ENCODE assay signal across 14 cellular contexts in genomic region chr16:74438492-74438979, GRCh38. TPM values are rescaled to one million over a fixed set of nuclear protein-coding genes. Genes with fewer than 3 reads are reported as not detected.
A peak's percentile ranks its signal among the peaks of the same experiment; 100 is the strongest.
DNase-seq lines count a peak whose midpoint lies in the region; ATAC-seq and TF ChIP-seq lines count a peak whose summit lies in the region.
"Had no signal": no experiment of that assay in that cellular context is flagged by ENCODE, and none has a peak within 500 bp of the region (broad histone marks: within the 10 kb centered on the region; RNA-seq: fewer than 3 reads in every experiment).

No MANE protein-coding gene starts in this region.

- peak; percentile 31 for DNase-seq in DND-41
- DNase-seq in activated T-helper 1 cell treated with anti-CD3 and anti-CD28 coated beads, Interleukin-12 subunit alpha, Interleukin-12 subunit beta, Interleukin-2, Interleukin-4 antibody, amounts not matched to agents 30 ng/mL and 10 ng/mL and 1 ng/mL, durations not matched to agents 14 hours and 24 hours and 36 hours (ENCODE audit: low spot score): peak; percentile 8
- DNase-seq in naive thymus-derived CD8-positive, alpha-beta T cell: no peak
- DNase-seq in glutamatergic neuron: no peak
- no peak for DNase-seq in MCF 10A (ENCODE audit: unreplicated experiment)
- DNase-seq: activated CD4-positive, alpha-beta T cell treated with anti-CD3 and anti-CD28 coated beads, Interleukin-2, amount 50 U/mL, for 1 hour; left lung; NCI-H748 treated with DMSO at 0.1 percent for 48 hours; stimulated activated CD4-positive, alpha-beta T cell treated with anti-CD3 and anti-CD28 coated beads, Interleukin-2, amount 100 ng/mL, for 24 hours had no signal

- H3K9me3 ChIP-seq in DND-41 (ENCODE audit: insufficient read depth, low read length, severe bottlenecking) (no peaks in the 10 kb centered on the region), Loucy (ENCODE audit: insufficient read depth, low read depth, low read length) (no peaks in the 10 kb centered on the region)
- H3K9me3 ChIP-seq: left lung had no signal

- CTCF ChIA-PET in MCF 10A (lab: Yijun Ruan, JAX): interaction anchor here (0.6 to 1.4 kb wide), 2 partner anchors 128 to 129 kb away, joined by 3 to 5 read pairs; no protein-coding TSS in a partner anchor

- H3K27me3 Mint-ChIP-seq in activated T-helper 1 cell treated with anti-CD3 and anti-CD28 coated beads, Interleukin-12 subunit alpha, Interleukin-12 subunit beta, Interleukin-2, Interleukin-4 antibody, amounts not matched to agents 30 ng/mL and 10 ng/mL and 1 ng/mL, durations not matched to agents 14 hours and 24 hours and 36 hours (ENCODE audit: insufficient read depth): no peaks in the 10 kb centered on the region
- H3K27me3 Mint-ChIP-seq in naive thymus-derived CD8-positive, alpha-beta T cell: no peaks in the 10 kb centered on the region
- H3K27me3 Mint-ChIP-seq in glutamatergic neuron (ENCODE audit: unreplicated experiment): peaks cover 5% of the 10 kb centered on the region
- no peaks in the 10 kb centered on the region for H3K27me3 Mint-ChIP-seq in MCF 10A (ENCODE audit: insufficient read depth, unreplicated experiment)
- H3K27me3 Mint-ChIP-seq: type B pancreatic cell had no signal

- H3K36me3 ChIP-seq in DND-41 (ENCODE audit: insufficient read depth, low read length) (no peaks in the 10 kb centered on the region), Loucy (ENCODE audit: insufficient read depth, low read length) (no peaks in the 10 kb centered on the region)
- H3K36me3 ChIP-seq: left lung had no signal

- H3K27ac Mint-ChIP-seq in activated T-helper 1 cell treated with anti-CD3 and anti-CD28 coated beads, Interleukin-12 subunit alpha, Interleukin-12 subunit beta, Interleukin-2, Interleukin-4 antibody, amounts not matched to agents 30 ng/mL and 10 ng/mL and 1 ng/mL, durations not matched to agents 14 hours and 24 hours and 36 hours: peak overlapping the region; percentile 70
- peak overlapping the region in 8 of 10 donors; percentile 14 to 81 (median 76) for H3K27ac Mint-ChIP-seq in naive thymus-derived CD8-positive, alpha-beta T cell
- H3K27ac Mint-ChIP-seq in glutamatergic neuron (ENCODE audit: unreplicated experiment) (no peak overlapping the region), MCF 10A (ENCODE audit: low read depth, unreplicated experiment) (no peak overlapping the region)
- H3K27ac Mint-ChIP-seq: type B pancreatic cell had no signal

- peaks cover 18% of the 10 kb centered on the region for H3K4me1 Mint-ChIP-seq in activated T-helper 1 cell treated with anti-CD3 and anti-CD28 coated beads, Interleukin-12 subunit alpha, Interleukin-12 subunit beta, Interleukin-2, Interleukin-4 antibody, amounts not matched to agents 30 ng/mL and 10 ng/mL and 1 ng/mL, durations not matched to agents 14 hours and 24 hours and 36 hours (ENCODE audit: low read depth)
- H3K4me1 Mint-ChIP-seq in naive thymus-derived CD8-positive, alpha-beta T cell: peaks cover 5 to 20% (median 16%) of the 10 kb centered on the region in 4 donors
- H3K4me1 Mint-ChIP-seq in glutamatergic neuron (ENCODE audit: low read depth, unreplicated experiment) (no peaks in the 10 kb centered on the region), MCF 10A (ENCODE audit: insufficient read depth, unreplicated experiment) (no peaks in the 10 kb centered on the region)
- H3K4me1 Mint-ChIP-seq: nephron had no signal

- H3K79me2 ChIP-seq in DND-41 (ENCODE audit: insufficient read depth, low read length) (no peaks in the 10 kb centered on the region), Loucy (ENCODE audit: insufficient read depth, low read length) (no peaks in the 10 kb centered on the region)
- H3K79me2 ChIP-seq: hepatocyte had no signal

- POLR2A ChIA-PET in naive thymus-derived CD8-positive, alpha-beta T cell (lab: Charles Lee): no interaction called here
- POLR2A ChIA-PET in MCF 10A (lab: Yijun Ruan, JAX): interaction anchor here (1.7 to 1.9 kb wide), 2 partner anchors 10 to 24 kb away, joined by 5 to 7 read pairs; no protein-coding TSS in a partner anchor

- peak overlapping the region; percentile 5; the same call in 1 of the 2 replicates for H3K27ac ChIP-seq in DND-41 (ENCODE audit: low read length)
- H3K27ac ChIP-seq: hepatocyte, left lung had no signal

- H3K9me3 Mint-ChIP-seq in activated T-helper 1 cell treated with anti-CD3 and anti-CD28 coated beads, Interleukin-12 subunit alpha, Interleukin-12 subunit beta, Interleukin-2, Interleukin-4 antibody, amounts not matched to agents 30 ng/mL and 10 ng/mL and 1 ng/mL, durations not matched to agents 14 hours and 24 hours and 36 hours: no peaks in the 10 kb centered on the region
- peaks cover 0 to 21% (median 2%) of the 10 kb centered on the region in 9 donors for H3K9me3 Mint-ChIP-seq in naive thymus-derived CD8-positive, alpha-beta T cell
- H3K9me3 Mint-ChIP-seq in glutamatergic neuron (ENCODE audit: unreplicated experiment) (peaks cover 5% of the 10 kb centered on the region), MCF 10A (ENCODE audit: unreplicated experiment) (no peaks in the 10 kb centered on the region)
- H3K9me3 Mint-ChIP-seq: type B pancreatic cell had no signal

- H3K4me3 Mint-ChIP-seq in activated T-helper 1 cell treated with anti-CD3 and anti-CD28 coated beads, Interleukin-12 subunit alpha, Interleukin-12 subunit beta, Interleukin-2, Interleukin-4 antibody, amounts not matched to agents 30 ng/mL and 10 ng/mL and 1 ng/mL, durations not matched to agents 14 hours and 24 hours and 36 hours: peak overlapping the region; percentile 58
- H3K4me3 Mint-ChIP-seq in naive thymus-derived CD8-positive, alpha-beta T cell: peak overlapping the region in 6 of 10 donors; percentile 8 to 40 (median 27)
- H3K4me3 Mint-ChIP-seq in glutamatergic neuron (ENCODE audit: unreplicated experiment): no peak overlapping the region
- H3K4me3 Mint-ChIP-seq in MCF 10A (ENCODE audit: unreplicated experiment): no peak overlapping the region
- H3K4me3 Mint-ChIP-seq: nephron, type B pancreatic cell had no signal

- BruUV-seq in MCF 10A (replicated peaks; lab: Mats Ljungman, UMichigan): no TSS peak

- peak overlapping the region; percentile 28; the same call in 1 of the 2 replicates for H3K4me2 ChIP-seq in DND-41 (ENCODE audit: insufficient read depth, low read length)
- peak overlapping the region; percentile 21 for H3K4me2 ChIP-seq in Loucy (ENCODE audit: low read depth, low read length, poor library complexity, severe bottlenecking)
- H3K4me2 ChIP-seq: hepatocyte had no signal

- peaks cover 21% of the 10 kb centered on the region for H3K4me1 ChIP-seq in DND-41 (ENCODE audit: insufficient read depth, low read length)
- H3K4me1 ChIP-seq in Loucy (ENCODE audit: insufficient read depth, low read length, poor library complexity, severe bottlenecking): peaks cover 11% of the 10 kb centered on the region

- intact Hi-C loops in activated T-helper 1 cell treated with anti-CD3 and anti-CD28 coated beads, Interleukin-12 subunit alpha, Interleukin-12 subunit beta, Interleukin-2, Interleukin-4 antibody, amounts not matched to agents 30 ng/mL and 10 ng/mL and 1 ng/mL, durations not matched to agents 14 hours and 24 hours and 36 hours (cut with micrococcal nuclease): loop anchor here (1.0 to 5.0 kb wide), 2 partner anchors 56 to 71 kb away; no protein-coding TSS in a partner anchor
- intact Hi-C loops in MCF 10A (cut with micrococcal nuclease): no loop called here

- H4K20me1 ChIP-seq in DND-41 (ENCODE audit: insufficient read depth, low read length): peaks cover 3% of the 10 kb centered on the region; the same call in 1 of the 2 replicates
- no peaks in the 10 kb centered on the region for H4K20me1 ChIP-seq in Loucy (ENCODE audit: insufficient read depth, low read length, poor library complexity, severe bottlenecking)

- peaks cover 19% of the 10 kb centered on the region for H3K36me3 Mint-ChIP-seq in activated T-helper 1 cell treated with anti-CD3 and anti-CD28 coated beads, Interleukin-12 subunit alpha, Interleukin-12 subunit beta, Interleukin-2, Interleukin-4 antibody, amounts not matched to agents 30 ng/mL and 10 ng/mL and 1 ng/mL, durations not matched to agents 14 hours and 24 hours and 36 hours (ENCODE audit: low read depth)
- peaks cover 16 to 18% (median 16%) of the 10 kb centered on the region in 3 donors for H3K36me3 Mint-ChIP-seq in naive thymus-derived CD8-positive, alpha-beta T cell
- H3K36me3 Mint-ChIP-seq in glutamatergic neuron (ENCODE audit: unreplicated experiment) (peaks cover 11% of the 10 kb centered on the region), MCF 10A (ENCODE audit: insufficient read depth, unreplicated experiment) (peaks cover 9% of the 10 kb centered on the region)

- H3K9me2 ChIP-seq in Loucy (replicated peaks; ENCODE audit: low read depth, low read length): no peaks in the 10 kb centered on the region

- no peaks in the 10 kb centered on the region for H3F3A ChIP-seq in Loucy (ENCODE audit: low read depth)

- no peak for TF ChIP-seq CTCF in DND-41 (IDR thresholded peaks at IDR 0.05; ENCODE audit: borderline replicate concordance, extremely low read depth, low read length, poor library complexity, severe bottlenecking)
- no peak for TF ChIP-seq CTCF in Loucy (conservative IDR thresholded peaks at IDR 0.05; ENCODE audit: low read length)
- no peak for TF ChIP-seq CTCF in glutamatergic neuron (IDR thresholded peaks at IDR 0.05; ENCODE audit: partially characterized antibody, unreplicated experiment)
- no peak for TF ChIP-seq CTCF in MCF 10A (IDR thresholded peaks at IDR 0.05; ENCODE audit: unreplicated experiment)

- no peaks in the 10 kb centered on the region for H3K27me3 ChIP-seq in DND-41 (ENCODE audit: insufficient read depth, low read length, poor library complexity)
- peaks cover 79% of the 10 kb centered on the region for H3K27me3 ChIP-seq in Loucy (ENCODE audit: insufficient read depth, low read length, poor library complexity, severe bottlenecking)
- H3K27me3 ChIP-seq: hepatocyte, left lung had no signal

- ATAC-seq in DND-41 (ENCODE audit: insufficient read depth, low read depth) (peak; percentile 90), GM21717 (IDR thresholded peaks at IDR 0.05; ENCODE audit: unreplicated experiment) (no peak)
- no peak for ATAC-seq in naive thymus-derived CD8-positive, alpha-beta T cell
- ATAC-seq: left lung had no signal

- H2AFZ ChIP-seq in DND-41 (ENCODE audit: low read depth, low read length) (no peak overlapping the region), Loucy (ENCODE audit: low read length) (no peak overlapping the region)
- H2AFZ ChIP-seq: hepatocyte had no signal

- H3K4me3 ChIP-seq in DND-41 (ENCODE audit: low read depth in 1 of 2, low read length in 2 of 2): no peak overlapping the region
- no peak overlapping the region for H3K4me3 ChIP-seq in Loucy (ENCODE audit: low read length, poor library complexity, severe bottlenecking)
- H3K4me3 ChIP-seq: hepatocyte, left lung had no signal

- no peak overlapping the region for H3K9ac ChIP-seq in DND-41 (ENCODE audit: low read depth, low read length)
- H3K9ac ChIP-seq in Loucy (ENCODE audit: low read depth, low read length, poor library complexity, severe bottlenecking): no peak overlapping the region

RNA-seq across cellular contexts. Expression of gene CLEC18B, which starts 17.3 kb away (rescaled TPM):
- total RNA-seq in activated T-helper 1 cell treated with anti-CD3 and anti-CD28 coated beads, Interleukin-12 subunit alpha, Interleukin-12 subunit beta, Interleukin-2, Interleukin-4 antibody, amounts not matched to agents 30 ng/mL and 10 ng/mL and 1 ng/mL, durations not matched to agents 14 hours and 24 hours and 36 hours: 0.60 TPM in 1 of 2 replicates, not detected in the other
- total RNA-seq in naive thymus-derived CD8-positive, alpha-beta T cell: 1 to 10 TPM; 4.2 TPM
- not detected for polyA plus RNA-seq in naive thymus-derived CD8-positive, alpha-beta T cell
- total RNA-seq in glutamatergic neuron (ENCODE audit: unreplicated experiment) (1.6 TPM), MCF 10A (2022) (0.89 TPM in 1 of 2 replicates, not detected in the other)

Comparison
In these comparisons a context has a peak if more than half of its experiments do, and no peak if none do; other contexts are left out.
1. DNase-seq: peak in DND-41 (single experiment) and activated T-helper 1 cell treated with anti-CD3 and anti-CD28 coated beads, Interleukin-12 subunit alpha, Interleukin-12 subunit beta, Interleukin-2, Interleukin-4 antibody, amounts not matched to agents 30 ng/mL and 10 ng/mL and 1 ng/mL, durations not matched to agents 14 hours and 24 hours and 36 hours (single experiment); none in naive thymus-derived CD8-positive, alpha-beta T cell (0 of 10), glutamatergic neuron (single experiment) and MCF 10A (single experiment).
2. H3K27ac Mint-ChIP-seq: peak in activated T-helper 1 cell treated with anti-CD3 and anti-CD28 coated beads, Interleukin-12 subunit alpha, Interleukin-12 subunit beta, Interleukin-2, Interleukin-4 antibody, amounts not matched to agents 30 ng/mL and 10 ng/mL and 1 ng/mL, durations not matched to agents 14 hours and 24 hours and 36 hours (single experiment) and naive thymus-derived CD8-positive, alpha-beta T cell (8 of 10); none in glutamatergic neuron (single experiment) and MCF 10A (single experiment).
3. H3K4me3 Mint-ChIP-seq: peak in activated T-helper 1 cell treated with anti-CD3 and anti-CD28 coated beads, Interleukin-12 subunit alpha, Interleukin-12 subunit beta, Interleukin-2, Interleukin-4 antibody, amounts not matched to agents 30 ng/mL and 10 ng/mL and 1 ng/mL, durations not matched to agents 14 hours and 24 hours and 36 hours (single experiment) and naive thymus-derived CD8-positive, alpha-beta T cell (6 of 10); none in glutamatergic neuron (single experiment) and MCF 10A (single experiment).